In genomic region chr18:23515911-23516546, GRCh38 we compare ENCODE assay signal across 1 cellular context.
A peak's percentile ranks its signal among the peaks of the same experiment; 100 is the strongest.
TF ChIP-seq lines count a peak whose summit lies in the region.

No MANE protein-coding gene starts in this region.

TF ChIP-seq in K562, 482 proteins besides CTCF, POLR2A, EP300 and RAD21 (continued from another document and continues in another):
- TF ChIP-seq ZHX1 (conservative IDR thresholded peaks at IDR 0.05; ENCODE audit: low read length): 0 out of 2 replicates have a peak, but pooled peaks have one; percentile 72
- no peak for TF ChIP-seq AFF1 (IDR thresholded peaks at IDR 0.05; ENCODE audit: low read depth in 1 of 2, partially characterized antibody in 2 of 2)
- no peak for TF ChIP-seq THAP12 (CRISPR knock-in tag; IDR thresholded peaks at IDR 0.05)
- TF ChIP-seq ZNF347 (CRISPR knock-in tag; IDR thresholded peaks at IDR 0.05; ENCODE audit: low read depth): no peak
- TF ChIP-seq RHOXF2B (CRISPR knock-in tag; conservative IDR thresholded peaks at IDR 0.05): no peak
- no peak for TF ChIP-seq MGA (IDR thresholded peaks at IDR 0.05)
- TF ChIP-seq GATAD2A (IDR thresholded peaks at IDR 0.05): no peak
- no peak for TF ChIP-seq HMG20A (CRISPR knock-in tag; conservative IDR thresholded peaks at IDR 0.05)
- no peak for TF ChIP-seq SMARCA5 (IDR thresholded peaks at IDR 0.05)
- 0 out of 2 replicates have a peak, but pooled peaks have one; percentile 18 for TF ChIP-seq L3MBTL2 (IDR thresholded peaks at IDR 0.05)
- no peak for TF ChIP-seq CHD7 (IDR thresholded peaks at IDR 0.05; ENCODE audit: low read depth, low read length)
- no peak for TF ChIP-seq NR2C2 (CRISPR knock-in tag; IDR thresholded peaks at IDR 0.05)
- TF ChIP-seq NR2C2 (tag; IDR thresholded peaks at IDR 0.05): no peak
- TF ChIP-seq ZNF311 (CRISPR knock-in tag; IDR thresholded peaks at IDR 0.05): no peak
